ENCODE assay signal across 12 cellular contexts in genomic region chr3:63976862-63977180, GRCh38. TPM values are rescaled to one million over a fixed set of nuclear protein-coding genes. Genes with fewer than 3 reads are reported as not detected.
DNase-seq lines count a peak whose midpoint lies in the region; ATAC-seq and TF ChIP-seq lines count a peak whose summit lies in the region.
"Had no signal": no experiment of that assay in that cellular context is flagged by ENCODE, and none has a peak within 500 bp of the region (broad histone marks: within the 10 kb centered on the region; RNA-seq: fewer than 3 reads in every experiment).

No MANE protein-coding gene starts in this region.

- H3K27me3 ChIP-seq in adipocyte (replicated peaks; ENCODE audit: control insufficient read depth, insufficient read depth, low read length) (no peaks in the 10 kb centered on the region), mesenchymal stem cell (ENCODE audit: control insufficient read depth in 1 of 2, insufficient read depth in 1 of 2, low read length in 2 of 2) (no peaks in the 10 kb centered on the region), upper lobe of left lung (no peaks in the 10 kb centered on the region)
- H3K27me3 ChIP-seq: MG63 had no signal

- peaks cover 15 to 27% of the 10 kb centered on the region in 2 donors for H3K36me3 Mint-ChIP-seq in activated naive CD4-positive, alpha-beta T cell treated with anti-CD3 and anti-CD28 coated beads, Interleukin-2, amount 50 U/mL, for 72 hours

- no peak for DNase-seq in activated naive CD4-positive, alpha-beta T cell treated with anti-CD3 and anti-CD28 coated beads, Interleukin-2, amount 50 U/mL, for 72 hours (ENCODE audit: low spot score in 2 of 2)
- DNase-seq in activated naive CD4-positive, alpha-beta T cell (lab: John Stamatoyannopoulos, UW), result no peak
- DNase-seq in adipocyte (ENCODE audit: low read depth) (no peak), mesenchymal stem cell (no peak), upper lobe of left lung (no peak), head of caudate nucleus (no peak), AG20443 (ENCODE audit: low spot score) (no peak), NCI-H748 (lab: John Stamatoyannopoulos, UW; ENCODE audit: unreplicated experiment) (no peak)
- DNase-seq: activated gamma-delta T cell, cortex of kidney, MG63 had no signal

- no peak overlapping the region for H3K4me2 ChIP-seq in mesenchymal stem cell (ENCODE audit: low read length, poor library complexity, severe bottlenecking)

- WGBS in mesenchymal stem cell, result 90% methylated on average over 2 of the region's 2 CpGs
- WGBS in upper lobe of left lung, 2 donors, result 77 to 79% methylated on average over 2 of the region's 2 CpGs

- H3K9me3 ChIP-seq in adipocyte (ENCODE audit: control insufficient read depth, low read length) (no peaks in the 10 kb centered on the region), mesenchymal stem cell (ENCODE audit: control insufficient read depth, low read length) (no peaks in the 10 kb centered on the region), upper lobe of left lung (no peaks in the 10 kb centered on the region)
- H3K9me3 ChIP-seq: MG63 had no signal

- H3K9ac ChIP-seq in adipocyte (ENCODE audit: low read length), result peak overlapping the region; percentile 69
- H3K9ac ChIP-seq in mesenchymal stem cell (ENCODE audit: low read length), result peak overlapping the region; percentile 91

- H3K4me1 ChIP-seq in adipocyte (ENCODE audit: control insufficient read depth, insufficient read depth, low read length) (peaks cover 47% of the 10 kb centered on the region), mesenchymal stem cell (ENCODE audit: control insufficient read depth, insufficient read depth, low read depth, low read length) (peaks cover 8% of the 10 kb centered on the region), upper lobe of left lung (peaks cover 57 to 83% (median 75%) of the 10 kb centered on the region in 4 donors)

- no peak overlapping the region for H2AK5ac ChIP-seq in mesenchymal stem cell (ENCODE audit: low read length, severe bottlenecking)

- no peak for TF ChIP-seq EP300 in upper lobe of left lung (IDR thresholded peaks at IDR 0.05)

- ATAC-seq in activated naive CD4-positive, alpha-beta T cell treated with anti-CD3 and anti-CD28 coated beads, Interleukin-2, amount 50 U/mL, for 72 hours, result no peak
- ATAC-seq in upper lobe of left lung (ENCODE audit: low FRiP score in 2 of 2), result peak in 1 of 2 donors; percentile 27

- no peak overlapping the region for H4K8ac ChIP-seq in mesenchymal stem cell (ENCODE audit: low read length)

- H3K18ac ChIP-seq in mesenchymal stem cell (ENCODE audit: low read depth in 1 of 2, low read length in 2 of 2), result no peak overlapping the region

- H3K79me1 ChIP-seq in mesenchymal stem cell (replicated peaks; ENCODE audit: low read length, poor library complexity, severe bottlenecking), result peaks cover 36% of the 10 kb centered on the region

- H2AFZ ChIP-seq in mesenchymal stem cell (ENCODE audit: low read depth, low read length), result no peak overlapping the region

- peak overlapping the region; percentile 2 to 48 for H3K27ac Mint-ChIP-seq in activated naive CD4-positive, alpha-beta T cell treated with anti-CD3 and anti-CD28 coated beads, Interleukin-2, amount 50 U/mL, for 72 hours

- intact Hi-C loops in head of caudate nucleus (cut with DNase I), result no loop called here

- no peak for TF ChIP-seq POLR2A in upper lobe of left lung (IDR thresholded peaks at IDR 0.05)

- no peak overlapping the region for H2BK5ac ChIP-seq in mesenchymal stem cell (ENCODE audit: low read depth, low read length, poor library complexity, severe bottlenecking)

- no peak overlapping the region for H3K23ac ChIP-seq in mesenchymal stem cell (ENCODE audit: low read length in 2 of 2)

- no peaks in the 10 kb centered on the region for H3K9me3 Mint-ChIP-seq in activated naive CD4-positive, alpha-beta T cell treated with anti-CD3 and anti-CD28 coated beads, Interleukin-2, amount 50 U/mL, for 72 hours
- H3K9me3 Mint-ChIP-seq: neural crest cell had no signal

- no peak overlapping the region for H4K91ac ChIP-seq in mesenchymal stem cell (ENCODE audit: low read length)

- no peak for TF ChIP-seq CTCF in upper lobe of left lung (IDR thresholded peaks at IDR 0.05)

- H2BK12ac ChIP-seq in mesenchymal stem cell (ENCODE audit: low read length in 2 of 2), result peak overlapping the region in 1 of 2 experiments; percentile 80

- H2BK120ac ChIP-seq in mesenchymal stem cell (ENCODE audit: low read depth, low read length), result no peak overlapping the region

- peak overlapping the region; percentile 70 for H3K4me3 ChIP-seq in adipocyte (ENCODE audit: low read length)
- H3K4me3 ChIP-seq in mesenchymal stem cell (ENCODE audit: insufficient read depth in 1 of 2, low read depth in 1 of 2, low read length in 2 of 2), result peak overlapping the region in 1 of 2 experiments; percentile 45
- no peak overlapping the region for H3K4me3 ChIP-seq in upper lobe of left lung
- H3K4me3 ChIP-seq: MG63 had no signal

- H3K27ac ChIP-seq in mesenchymal stem cell (ENCODE audit: low read length, poor library complexity, severe bottlenecking) (no peak overlapping the region), upper lobe of left lung (peak overlapping the region; percentile 48 to 78 (median 74))

- H2BK15ac ChIP-seq in mesenchymal stem cell (ENCODE audit: low read depth, poor library complexity, severe bottlenecking), result no peak overlapping the region

- no peak overlapping the region for H3K4ac ChIP-seq in mesenchymal stem cell (ENCODE audit: low read depth in 1 of 2, low read length in 2 of 2)

- no peak overlapping the region for H3K14ac ChIP-seq in mesenchymal stem cell (ENCODE audit: low read length in 2 of 2)

- H3K36me3 ChIP-seq in adipocyte (ENCODE audit: control insufficient read depth, insufficient read depth, low read length, severe bottlenecking), result peaks cover 34% of the 10 kb centered on the region
- H3K36me3 ChIP-seq in mesenchymal stem cell (ENCODE audit: control insufficient read depth in 1 of 2, insufficient read depth in 2 of 2, low read depth in 1 of 2, low read length in 2 of 2), result peaks cover 10 to 39% of the 10 kb centered on the region in 2 experiments
- peaks cover 0 to 16% (median 2%) of the 10 kb centered on the region in 4 donors for H3K36me3 ChIP-seq in upper lobe of left lung

RNA-seq across cellular contexts. Expression of gene PSMD6, which starts 46.5 kb away (rescaled TPM):
- total RNA-seq in activated naive CD4-positive, alpha-beta T cell treated with anti-CD3 and anti-CD28 coated beads, Interleukin-2, amount 50 U/mL, for 72 hours, result 100 to 1,000 TPM in 1 of 2 donors, 10 to 100 TPM in 1; 87.1 to 166 TPM
- 110 TPM for polyA plus RNA-seq in mesenchymal stem cell (2013, experiment 1 of 2)
- 110 TPM for polyA plus RNA-seq in mesenchymal stem cell (2013, experiment 2 of 2)
- total RNA-seq in upper lobe of left lung, result 10 to 100 TPM; 41.2 to 69.3 (median 58.6) TPM
